Comparison of ENCODE assay signal across 1 cellular context in the genomic region with DNA sequence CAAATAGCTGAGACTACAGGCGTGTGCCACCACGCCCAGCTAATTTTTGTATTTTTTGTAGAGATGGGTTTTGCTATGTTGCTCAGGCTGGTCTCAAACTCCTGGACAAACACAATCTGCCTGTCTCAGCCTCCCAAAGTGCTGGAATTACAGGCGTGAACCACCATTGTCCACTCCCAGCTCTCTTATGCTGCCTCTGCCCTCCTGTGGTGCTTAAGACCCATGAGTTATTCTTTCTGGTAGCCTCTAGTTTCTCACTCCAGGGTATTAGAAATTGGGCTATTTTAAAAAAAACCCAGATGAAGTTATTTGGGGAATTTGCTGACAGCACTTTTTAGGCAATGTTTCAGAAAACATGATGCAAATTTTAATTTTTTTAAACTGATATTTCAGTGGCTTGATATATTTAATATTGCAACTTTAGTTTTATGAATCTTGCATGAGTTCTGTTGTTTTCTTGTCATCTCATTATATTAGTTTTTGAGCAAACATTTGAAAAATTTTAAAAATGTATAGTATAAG.
TF ChIP-seq lines count a peak whose summit lies in the region.

No MANE protein-coding gene starts in this region.

TF ChIP-seq in IMR-90, 13 proteins besides CTCF, POLR2A, EP300 and RAD21:
- TF ChIP-seq MXI1 (IDR thresholded peaks at IDR 0.05; ENCODE audit: borderline replicate concordance, low read depth, low read length) (no peak), MAFK (IDR thresholded peaks at IDR 0.05; ENCODE audit: low read depth, low read length) (peak; percentile 54)
